In the genomic region with DNA sequence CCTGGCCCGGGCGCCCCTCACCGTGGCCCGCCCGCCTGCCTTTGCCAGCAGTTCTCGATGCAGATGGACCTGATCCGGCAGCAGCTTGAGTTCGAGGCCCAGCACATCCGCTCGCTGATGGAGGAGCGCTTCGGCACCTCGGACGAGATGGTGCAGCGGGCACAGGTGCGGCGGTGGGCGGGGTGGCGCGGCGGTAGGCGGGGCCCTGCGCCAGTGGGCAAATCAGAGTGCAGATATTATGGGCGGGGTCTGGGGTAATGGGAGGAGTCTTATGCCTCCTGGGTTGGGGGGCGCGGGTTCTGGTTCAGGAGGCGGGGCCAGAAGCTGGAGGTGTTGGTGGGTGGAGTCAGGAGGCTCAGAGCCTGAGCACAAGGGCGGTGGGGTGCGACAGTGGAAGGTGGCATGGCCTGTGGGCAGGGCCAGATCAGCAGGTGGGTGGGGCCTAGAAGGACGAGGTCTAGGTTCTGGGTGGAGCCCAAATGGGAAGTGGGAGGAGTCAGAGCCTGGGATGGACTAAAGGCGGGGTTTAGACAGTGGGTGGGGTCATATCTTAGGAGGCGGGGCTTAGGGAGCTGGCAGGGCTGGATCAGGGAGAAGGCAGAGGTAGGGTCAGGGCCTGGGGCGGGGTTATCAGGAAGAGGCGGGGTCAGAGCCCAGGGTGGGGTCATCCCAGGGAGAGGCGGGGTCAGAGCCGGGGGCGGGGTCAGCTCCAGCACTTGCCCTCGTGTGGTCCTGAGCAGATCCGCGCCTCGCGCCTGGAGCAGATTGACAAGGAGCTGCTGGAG, we compare ENCODE assay signal across 8 cellular contexts. TPM values are rescaled to one million over a fixed set of nuclear protein-coding genes. Genes with fewer than 3 reads are reported as not detected.
DNase-seq lines count a peak whose midpoint lies in the region; ATAC-seq and TF ChIP-seq lines count a peak whose summit lies in the region.

No MANE protein-coding gene starts in this region.

- TF ChIP-seq CTCF in activated CD8-positive, alpha-beta T cell treated with anti-CD3 and anti-CD28 coated beads for 36 hours (IDR thresholded peaks at IDR 0.05), result no peak
- TF ChIP-seq CTCF in foreskin keratinocyte (conservative IDR thresholded peaks at IDR 0.05), result no peak

- H3K4me1 ChIP-seq in foreskin keratinocyte, result no peaks in the 10 kb centered on the region

- peaks cover 52% of the 10 kb centered on the region for H3K27me3 Mint-ChIP-seq in activated CD8-positive, alpha-beta T cell treated with anti-CD3 and anti-CD28 coated beads for 36 hours

- H3K4me1 Mint-ChIP-seq in activated CD8-positive, alpha-beta T cell treated with anti-CD3 and anti-CD28 coated beads for 36 hours (ENCODE audit: low read depth), result peaks cover 15% of the 10 kb centered on the region

- peaks cover 67% of the 10 kb centered on the region for H3K27me3 ChIP-seq in foreskin keratinocyte

- no peaks in the 10 kb centered on the region for H3K36me3 Mint-ChIP-seq in activated CD8-positive, alpha-beta T cell treated with anti-CD3 and anti-CD28 coated beads for 36 hours (ENCODE audit: low read depth)

- H3K4me3 Mint-ChIP-seq in activated CD8-positive, alpha-beta T cell treated with anti-CD3 and anti-CD28 coated beads for 36 hours, result no peak overlapping the region

- CTCF ChIA-PET in activated CD8-positive, alpha-beta T cell treated with anti-CD3 and anti-CD28 coated beads for 36 hours (lab: Charles Lee), result interaction anchor here (0.9 to 3.1 kb wide), 6 partner anchors 9 to 47 kb away, joined by 3 to 13 read pairs (median 3); no protein-coding TSS in a partner anchor

- intact Hi-C loops in activated CD8-positive, alpha-beta T cell treated with anti-CD3 and anti-CD28 coated beads for 36 hours (cut with micrococcal nuclease), result no loop called here

- ATAC-seq in activated CD8-positive, alpha-beta T cell treated with anti-CD3 and anti-CD28 coated beads for 36 hours, result peak; percentile 84
- peak; percentile 65 for ATAC-seq in foreskin keratinocyte
- ATAC-seq in HG03521 (IDR thresholded peaks at IDR 0.05; ENCODE audit: unreplicated experiment), result no peak
- no peak for ATAC-seq in GM18511 (IDR thresholded peaks at IDR 0.05; ENCODE audit: unreplicated experiment)

- H3K27ac Mint-ChIP-seq in activated CD8-positive, alpha-beta T cell treated with anti-CD3 and anti-CD28 coated beads for 36 hours, result no peak overlapping the region

- peak; percentile 64 for DNase-seq in activated T-cell treated with anti-CD3 and anti-CD28 coated beads for 48 hours (ENCODE audit: low read depth)
- DNase-seq in activated T-cell treated with anti-CD3 and anti-CD28 coated beads for 4 hours, result no peak
- DNase-seq in NCI-H2196 (lab: John Stamatoyannopoulos, UW; ENCODE audit: unreplicated experiment), result peak; percentile 98
- DNase-seq in activated CD8-positive, alpha-beta T cell treated with anti-CD3 and anti-CD28 coated beads for 36 hours, result peak; percentile 82
- peak; percentile 46 to 68 for DNase-seq in foreskin keratinocyte
- peak; percentile 54 to 69 for DNase-seq in stimulated activated CD4-positive, alpha-beta T cell treated with anti-CD3 and anti-CD28 coated beads, Interleukin-2, amount 100 ng/mL, for 24 hours

- H3K9me3 Mint-ChIP-seq in activated CD8-positive, alpha-beta T cell treated with anti-CD3 and anti-CD28 coated beads for 36 hours, result no peaks in the 10 kb centered on the region

- POLR2A ChIA-PET in activated CD8-positive, alpha-beta T cell treated with anti-CD3 and anti-CD28 coated beads for 36 hours (lab: Charles Lee), result interaction anchor here (0.8 to 1.5 kb wide), 4 partner anchors 9 to 15 kb away, joined by 3 to 5 read pairs (median 3); no protein-coding TSS in a partner anchor

- H3K27ac ChIP-seq in foreskin keratinocyte, result no peak overlapping the region

RNA-seq across cellular contexts. Expression of a gene that starts 5.6 kb away (rescaled TPM):
- under 1 TPM; 0.07 to 0.29 TPM for total RNA-seq in activated CD8-positive, alpha-beta T cell treated with anti-CD3 and anti-CD28 coated beads for 36 hours
- total RNA-seq in foreskin keratinocyte, result 0.07 and 0.10 TPM in 2 replicates
- 0.03 and 0.08 TPM in 2 replicates for polyA plus RNA-seq in foreskin keratinocyte

RNA-seq across cellular contexts. Expression of a gene that starts 17.3 kb away (rescaled TPM):
- 1,000 to 10,000 TPM; 1,854 to 1,879 TPM for total RNA-seq in activated CD8-positive, alpha-beta T cell treated with anti-CD3 and anti-CD28 coated beads for 36 hours
- total RNA-seq in foreskin keratinocyte, result 1,634 and 1,826 TPM in 2 replicates
- 2,421 and 2,717 TPM in 2 replicates for polyA plus RNA-seq in foreskin keratinocyte

RNA-seq across cellular contexts. Expression of a gene that starts 23.5 kb away (rescaled TPM):
- total RNA-seq in activated CD8-positive, alpha-beta T cell treated with anti-CD3 and anti-CD28 coated beads for 36 hours, result 10 to 100 TPM; 21.3 to 21.5 TPM
- 29.5 and 34.9 TPM in 2 replicates for total RNA-seq in foreskin keratinocyte
- 40.3 and 43.0 TPM in 2 replicates for polyA plus RNA-seq in foreskin keratinocyte

RNA-seq across cellular contexts. Expression of a gene that starts 34.6 kb away (rescaled TPM):
- 1 to 10 TPM; 4.4 to 4.7 TPM for total RNA-seq in activated CD8-positive, alpha-beta T cell treated with anti-CD3 and anti-CD28 coated beads for 36 hours
- total RNA-seq in foreskin keratinocyte, result 0.78 and 0.92 TPM in 2 replicates
- 1.0 and 1.1 TPM in 2 replicates for polyA plus RNA-seq in foreskin keratinocyte

RNA-seq across cellular contexts. Expression of a gene that starts 35.5 kb away (rescaled TPM):
- total RNA-seq in activated CD8-positive, alpha-beta T cell treated with anti-CD3 and anti-CD28 coated beads for 36 hours, result 1 to 10 TPM; 2.0 to 2.4 TPM
- 1.1 and 1.4 TPM in 2 replicates for total RNA-seq in foreskin keratinocyte
- 1.8 and 2.1 TPM in 2 replicates for polyA plus RNA-seq in foreskin keratinocyte

Comparison
In these comparisons a context has a peak if more than half of its experiments do, and no peak if none do; other contexts are left out.
1. ATAC-seq: peak in activated CD8-positive, alpha-beta T cell treated with anti-CD3 and anti-CD28 coated beads for 36 hours (single experiment) and foreskin keratinocyte (single experiment); none in HG03521 (single experiment) and GM18511 (single experiment).